ENCODE assay signal across 9 cellular contexts in the genomic region with DNA sequence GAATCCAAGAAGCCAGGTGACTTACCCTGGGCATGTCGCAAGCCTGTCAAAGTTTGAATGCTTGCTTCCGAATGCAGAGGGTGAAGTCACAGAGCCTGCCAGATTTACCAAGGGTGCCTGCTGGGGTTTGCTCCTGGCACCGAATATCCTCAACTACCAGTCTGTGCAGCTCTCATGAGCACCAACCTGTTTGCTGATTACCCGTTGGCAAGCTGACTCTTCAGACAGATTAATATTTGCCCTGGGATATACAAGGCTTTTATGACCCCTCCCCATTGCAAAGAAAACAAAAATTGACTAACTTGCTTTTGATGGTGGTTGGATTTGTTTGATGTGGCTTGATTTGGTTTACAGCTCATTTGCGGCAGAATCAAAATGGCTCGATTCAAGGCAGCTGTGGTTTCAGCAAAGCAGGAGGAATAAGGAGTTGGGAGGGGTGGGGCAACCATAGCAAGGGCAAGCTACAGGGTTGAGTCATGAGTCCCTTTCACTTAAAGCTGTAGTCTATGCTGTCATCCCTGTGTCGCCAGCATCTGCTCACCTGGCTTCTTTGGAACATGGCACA.
DNase-seq lines count a peak whose midpoint lies in the region; ATAC-seq, FAIRE-seq and TF ChIP-seq lines count a peak whose summit lies in the region.
"Had no signal": no experiment of that assay in that cellular context is flagged by ENCODE, and none has a peak within 500 bp of the region (broad histone marks: within the 10 kb centered on the region; RNA-seq: fewer than 3 reads in every experiment).

No MANE protein-coding gene starts in this region.

- intact Hi-C loops in spleen (cut with DNase I; ENCODE audit: low total_unique reads), result no loop called here

- peak; percentile 17 for DNase-seq in G401 (ENCODE audit: low spot score)
- peak in 29 of 34 experiments; percentile 0 to 56 (median 17) for DNase-seq in T-cell
- DNase-seq in amniotic epithelial cell (ENCODE audit: low read depth), result peak; percentile 32
- DNase-seq in small intestine, result peak; percentile 69
- DNase-seq in spleen, result no peak
- no peak for DNase-seq in AML-193 (lab: John Stamatoyannopoulos, UW)

- H3K4me1 ChIP-seq in small intestine (ENCODE audit: control insufficient read depth in 2 of 2, insufficient read depth in 1 of 2, low read depth in 1 of 2, low read length in 1 of 2) (peaks cover 0 to 1% of the 10 kb centered on the region in 2 donors), spleen (no peaks in the 10 kb centered on the region)

- no peak for TF ChIP-seq CTCF in spleen (IDR thresholded peaks at IDR 0.05 in 8 of 11, conservative IDR thresholded peaks at IDR 0.05 in 3 of 11)

- H3K27ac Mint-ChIP-seq in T-cell, result no peak overlapping the region

- H3K4me1 Mint-ChIP-seq in T-cell, result peaks cover 14 to 16% (median 15%) of the 10 kb centered on the region in 3 donors

- FAIRE-seq in small intestine (lab: Jason Lieb, UNC), result no peak
- FAIRE-seq: K562 had no signal

- CTCF ChIA-PET in T-cell (lab: Charles Lee), result interaction anchor here (0.7 kb wide), 3 partner anchors 27 to 1488 kb away, joined by 3 to 4 read pairs (median 3); no protein-coding TSS in a partner anchor

- H3K4me3 ChIP-seq in small intestine (ENCODE audit: low read depth in 1 of 2, low read length in 2 of 2), result no peak overlapping the region
- H3K4me3 ChIP-seq in spleen, result no peak overlapping the region
- H3K4me3 ChIP-seq: K562 had no signal

- H3K36me3 ChIP-seq in small intestine (ENCODE audit: control insufficient read depth in 2 of 2, insufficient read depth in 2 of 2, low read length in 2 of 2), result no peaks in the 10 kb centered on the region
- no peaks in the 10 kb centered on the region for H3K36me3 ChIP-seq in spleen

- H3K9me3 Mint-ChIP-seq in T-cell, result no peaks in the 10 kb centered on the region

- POLR2A ChIA-PET in T-cell (lab: Charles Lee), result no interaction called here

- H3K9me3 ChIP-seq in small intestine (ENCODE audit: control insufficient read depth, low read depth) (no peaks in the 10 kb centered on the region), spleen (no peaks in the 10 kb centered on the region)

- 10 to 53% (median 23%) methylated on average over 7 of the region's 7 CpGs for WGBS in small intestine, 3 donors
- WGBS in spleen, 5 donors, result 66 to 82% (median 78%) methylated on average over 7 of the region's 7 CpGs

- peak overlapping the region in 1 of 3 donors; percentile 44 for H3K4me3 Mint-ChIP-seq in T-cell

- no peak for TF ChIP-seq POLR2A in spleen (IDR thresholded peaks at IDR 0.05)

- no peaks in the 10 kb centered on the region for H3K27me3 ChIP-seq in small intestine (ENCODE audit: control insufficient read depth in 2 of 2, insufficient read depth in 2 of 2, low read length in 2 of 2)
- H3K27me3 ChIP-seq in spleen (replicated peaks in 1 of 7), result peaks cover 0 to 8% (median 0%) of the 10 kb centered on the region in 7 donors

- peak; percentile 86 to 98 (median 91) for ATAC-seq in T-cell (replicated peaks in 1 of 4)
- no peak for ATAC-seq in GM21360 (IDR thresholded peaks at IDR 0.05; ENCODE audit: unreplicated experiment)
- ATAC-seq in HG03354 (IDR thresholded peaks at IDR 0.05; ENCODE audit: poor library complexity, severe bottlenecking, unreplicated experiment), result no peak
- ATAC-seq: K562 had no signal

- no peaks in the 10 kb centered on the region for H3K36me3 Mint-ChIP-seq in T-cell

- in situ Hi-C loops in G401 (cut with HindIII; ENCODE audit: low sequenced_read_pairs), result no loop called here

- no peak overlapping the region for H3K27ac ChIP-seq in small intestine (ENCODE audit: low read depth in 1 of 2, low read length in 1 of 2)
- no peak overlapping the region for H3K27ac ChIP-seq in spleen

- peaks cover 40 to 41% of the 10 kb centered on the region in 2 donors for H3K27me3 Mint-ChIP-seq in T-cell

Comparison
In these comparisons a context has a peak if more than half of its experiments do, and no peak if none do; other contexts are left out.
1. DNase-seq: peak in G401 (single experiment), T-cell (29 of 34), amniotic epithelial cell (single experiment) and small intestine (single experiment); none in spleen (single experiment) and AML-193 (0 of 2).
2. ATAC-seq: peak in T-cell (4 of 4); none in GM21360 (single experiment) and HG03354 (single experiment).